In genomic region chr1:156286061-156286460, GRCh38 we compare ENCODE assay signal across 22 cellular contexts. TPM values are rescaled to one million over a fixed set of nuclear protein-coding genes. Genes with fewer than 3 reads are reported as not detected.
DNase-seq lines count a peak whose midpoint lies in the region; ATAC-seq and TF ChIP-seq lines count a peak whose summit lies in the region.
"Had no signal": no experiment of that assay in that cellular context is flagged by ENCODE, and none has a peak within 500 bp of the region (broad histone marks: within the 10 kb centered on the region; RNA-seq: fewer than 3 reads in every experiment).

No MANE protein-coding gene starts in this region.

- H3T11ph ChIP-seq in H9 (ENCODE audit: low read length): no peak overlapping the region

- H3K27ac Mint-ChIP-seq in endothelial cell (ENCODE audit: unreplicated experiment) (peak overlapping the region; percentile 30), H9 (0 out of 7 replicates have a peak overlapping the region, but pooled peaks of 1 of the 3 experiments have one; percentile 29)

- no peak overlapping the region for H3K23ac ChIP-seq in H9 (ENCODE audit: insufficient read length, low read depth, low read length)

- no peaks in the 10 kb centered on the region for H3K79me1 ChIP-seq in H9 (ENCODE audit: insufficient read depth, low read depth, low read length, poor library complexity, severe bottlenecking)

- H3K36me3 ChIP-seq in BLaER1 (peaks cover 34% of the 10 kb centered on the region), prostate gland (no peaks in the 10 kb centered on the region)

- TF ChIP-seq CTCF in endothelial cell (IDR thresholded peaks at IDR 0.05; ENCODE audit: unreplicated experiment) (no peak), prostate gland (IDR thresholded peaks at IDR 0.05) (no peak), H9 (conservative IDR thresholded peaks at IDR 0.05) (no peak)

- H3K4me1 ChIP-seq in BLaER1 (peaks cover 22% of the 10 kb centered on the region), prostate gland (replicated peaks) (no peaks in the 10 kb centered on the region), H9 (ENCODE audit: insufficient read depth, low read length) (no peaks in the 10 kb centered on the region)

- intact Hi-C loops in prostate gland (cut with DNase I): no loop called here

- H3K79me2 ChIP-seq in H9 (ENCODE audit: insufficient read depth, low read length): peaks cover 11% of the 10 kb centered on the region

- no peak overlapping the region for H2BK20ac ChIP-seq in H9 (ENCODE audit: low read depth, low read length, poor library complexity, severe bottlenecking)

- DNase-seq in D341Med (ENCODE audit: low spot score) (peak; percentile 15), endothelial cell (ENCODE audit: low spot score) (no peak), prostate gland (ENCODE audit: low spot score) (no peak), H9 (no peak), NCI-H2196 treated with DMSO at 0.1 percent for 48 hours (lab: John Stamatoyannopoulos, UW; ENCODE audit: unreplicated experiment) (no peak)
- no peak for DNase-seq in activated CD4-positive, alpha-beta T cell treated with anti-CD3 and anti-CD28 coated beads for 1 hour
- DNase-seq: AML-193, KBM-7, MG63, NCI-H1105 treated with DMSO at 0.1 percent for 48 hours, NCI-H146, NCI-H2029, NCI-H2227 treated with DMSO at 0.1 percent for 48 hours, NCI-H526 treated with DMSO at 0.1 percent for 48 hours, Right ventricle myocardium superior, RPMI8226 had no signal

- H4K8ac ChIP-seq in H9 (replicated peaks; ENCODE audit: insufficient read length, low read depth, low read length): no peak overlapping the region

- no peak overlapping the region for H3K14ac ChIP-seq in H9 (ENCODE audit: insufficient read depth, low read length)

- H2AFZ ChIP-seq in H9 (ENCODE audit: low read length): no peak overlapping the region

- no peak overlapping the region for H3K18ac ChIP-seq in H9 (ENCODE audit: insufficient read length, low read depth, low read length)

- no peak for TF ChIP-seq POLR2A in prostate gland (IDR thresholded peaks at IDR 0.05)

- H2BK12ac ChIP-seq in H9 (ENCODE audit: insufficient read length, low read depth, low read length): no peak overlapping the region

- H3K36me3 Mint-ChIP-seq in endothelial cell (ENCODE audit: low read depth, unreplicated experiment) (peaks cover 5% of the 10 kb centered on the region), H9 (ENCODE audit: insufficient read depth in 1 of 3, low read depth in 3 of 3) (0 out of 7 replicates have a peak, but pooled peaks cover 0 to 5% (median 0%) of the 10 kb centered on the region in 3 experiments)

- no peak overlapping the region for H3K4ac ChIP-seq in H9 (ENCODE audit: low read depth, low read length)

- WGBS in prostate gland: 94% methylated on average over 8 of the region's 8 CpGs
- no CpG with 5 or more reads among the region's 8 CpGs for WGBS in H9 (ENCODE audit: extremely low coverage, insufficient read length, low lambda C conversion rate)

- H3K27me3 ChIP-seq in BLaER1: no peaks in the 10 kb centered on the region
- H3K27me3 ChIP-seq in prostate gland (replicated peaks; ENCODE audit: insufficient read depth): no peaks in the 10 kb centered on the region
- no peaks in the 10 kb centered on the region; the same call in 1 of the 2 replicates for H3K27me3 ChIP-seq in H9 (ENCODE audit: insufficient read depth, low read length)
- H3K27me3 ChIP-seq: MG63 had no signal

- no peak overlapping the region for H4K5ac ChIP-seq in H9 (ENCODE audit: insufficient read length, low read depth, low read length)

- H4K20me1 ChIP-seq in BLaER1 (peaks cover 10% of the 10 kb centered on the region), H9 (ENCODE audit: control insufficient read depth, insufficient read depth, insufficient read length) (no peaks in the 10 kb centered on the region)

- no peak overlapping the region for H2BK120ac ChIP-seq in H9 (ENCODE audit: low read depth, low read length, poor library complexity, severe bottlenecking)

- no peak overlapping the region for H3K4me3 Mint-ChIP-seq in endothelial cell (ENCODE audit: unreplicated experiment)
- H3K4me3 Mint-ChIP-seq in H9: no peak overlapping the region

- H3K27me3 Mint-ChIP-seq in endothelial cell (ENCODE audit: unreplicated experiment) (peaks cover 5% of the 10 kb centered on the region), H9 (ENCODE audit: low read depth) (no peaks in the 10 kb centered on the region; the same call in 1 of the 2 replicates)

- H3K9ac ChIP-seq in BLaER1 (0 out of 2 replicates have a peak overlapping the region, but pooled peaks have one; percentile 19), H9 (ENCODE audit: extremely low read depth, insufficient read length, low read length) (no peak overlapping the region)

- H3K4me3 ChIP-seq in BLaER1: no peak overlapping the region
- peak overlapping the region in 1 of 2 donors; percentile 46 for H3K4me3 ChIP-seq in prostate gland
- H3K4me3 ChIP-seq: A549, MG63 had no signal

- no peak overlapping the region for H2BK5ac ChIP-seq in H9 (ENCODE audit: insufficient read length, low read length)

- H3K4me1 Mint-ChIP-seq in endothelial cell (ENCODE audit: unreplicated experiment) (peaks cover 18% of the 10 kb centered on the region), H9 (peaks cover 23 to 29% of the 10 kb centered on the region in 2 experiments)

- H3K4me2 ChIP-seq in BLaER1 (no peak overlapping the region), H9 (ENCODE audit: insufficient read depth, insufficient read length, low read length) (no peak overlapping the region)
- H3K4me2 ChIP-seq: A549 had no signal

- no peak overlapping the region for H4K91ac ChIP-seq in H9 (ENCODE audit: insufficient read length, low read depth, low read length)

- H3K9me3 ChIP-seq in BLaER1: no peaks in the 10 kb centered on the region
- H3K9me3 ChIP-seq in prostate gland: no peaks in the 10 kb centered on the region
- H3K9me3 ChIP-seq in H9 (ENCODE audit: control insufficient read depth, low read depth, low read length): no peaks in the 10 kb centered on the region
- H3K9me3 ChIP-seq: A549, MG63 had no signal

- no peaks in the 10 kb centered on the region for H3K9me3 Mint-ChIP-seq in endothelial cell (ENCODE audit: unreplicated experiment)
- H3K9me3 Mint-ChIP-seq in H9: no peaks in the 10 kb centered on the region

- H2AK5ac ChIP-seq in H9 (ENCODE audit: insufficient read length, low read length): no peak overlapping the region

- H3K23me2 ChIP-seq in H9 (ENCODE audit: insufficient read length, low read depth, low read length, poor library complexity, severe bottlenecking): peaks cover 12% of the 10 kb centered on the region

- no peak overlapping the region for H3K56ac ChIP-seq in H9 (ENCODE audit: insufficient read length, low read depth, low read length)

- no peak for ATAC-seq in HG03432 (IDR thresholded peaks at IDR 0.05; ENCODE audit: unreplicated experiment)
- ATAC-seq: A549 had no signal

- H3K27ac ChIP-seq in BLaER1 (no peak overlapping the region), prostate gland (peak overlapping the region; percentile 88 to 93), H9 (ENCODE audit: insufficient read length, low read depth, low read length) (no peak overlapping the region)
- H3K27ac ChIP-seq: A549, C4-2B had no signal

- H2BK15ac ChIP-seq in H9 (ENCODE audit: low read depth, low read length): no peak overlapping the region

RNA-seq across cellular contexts. Expression of gene TMEM79, which starts 1.9 kb away (rescaled TPM):
- total RNA-seq in endothelial cell (ENCODE audit: unreplicated experiment): 2.9 TPM
- 10 to 100 TPM; 20.7 to 34.3 TPM for total RNA-seq in prostate gland
- total RNA-seq in H9 (2021): 2.1 and 2.6 TPM in 2 replicates

RNA-seq across cellular contexts. Expression of gene SMG5, which starts 3.4 kb away (rescaled TPM):
- total RNA-seq in endothelial cell (ENCODE audit: unreplicated experiment) (75.2 TPM), prostate gland (100 to 1,000 TPM in 1 of 2 donors, 10 to 100 TPM in 1; 49.1 to 113 TPM), H9 (2021) (100 and 103 TPM in 2 replicates)

RNA-seq across cellular contexts. Expression of gene GLMP, which starts 9.4 kb away (rescaled TPM):
- total RNA-seq in endothelial cell (ENCODE audit: unreplicated experiment): 97.2 TPM
- 100 to 1,000 TPM in 1 of 2 donors, 10 to 100 TPM in 1; 91.7 to 132 TPM for total RNA-seq in prostate gland
- total RNA-seq in H9 (2021): 49.2 and 49.4 TPM in 2 replicates

RNA-seq across cellular contexts. Expression of gene VHLL, which starts 13.0 kb away (rescaled TPM):
- total RNA-seq in endothelial cell (ENCODE audit: unreplicated experiment) (not detected), prostate gland (1 to 10 TPM in 1 of 2 donors, not detected in 1; 1.1 TPM), H9 (2021) (not detected in 2 replicates)
- total RNA-seq: NCI-H460, Right ventricle myocardium superior, SK-MEL-5 had no signal

RNA-seq across cellular contexts. Expression of gene PAQR6, which starts 38.2 kb away (rescaled TPM):
- 8.4 TPM for total RNA-seq in endothelial cell (ENCODE audit: unreplicated experiment)
- total RNA-seq in prostate gland: 1 to 10 TPM; 2.8 to 8.6 TPM
- total RNA-seq in H9 (2021): 14.6 and 15.8 TPM in 2 replicates

Comparison
In these comparisons a context has a peak if more than half of its experiments do, and no peak if none do; other contexts are left out.
1. H3K27ac ChIP-seq: peak in prostate gland (2 of 2); none in BLaER1 (single experiment) and H9 (single experiment).